ENCODE assay signal across 12 cellular contexts in the genomic region with DNA sequence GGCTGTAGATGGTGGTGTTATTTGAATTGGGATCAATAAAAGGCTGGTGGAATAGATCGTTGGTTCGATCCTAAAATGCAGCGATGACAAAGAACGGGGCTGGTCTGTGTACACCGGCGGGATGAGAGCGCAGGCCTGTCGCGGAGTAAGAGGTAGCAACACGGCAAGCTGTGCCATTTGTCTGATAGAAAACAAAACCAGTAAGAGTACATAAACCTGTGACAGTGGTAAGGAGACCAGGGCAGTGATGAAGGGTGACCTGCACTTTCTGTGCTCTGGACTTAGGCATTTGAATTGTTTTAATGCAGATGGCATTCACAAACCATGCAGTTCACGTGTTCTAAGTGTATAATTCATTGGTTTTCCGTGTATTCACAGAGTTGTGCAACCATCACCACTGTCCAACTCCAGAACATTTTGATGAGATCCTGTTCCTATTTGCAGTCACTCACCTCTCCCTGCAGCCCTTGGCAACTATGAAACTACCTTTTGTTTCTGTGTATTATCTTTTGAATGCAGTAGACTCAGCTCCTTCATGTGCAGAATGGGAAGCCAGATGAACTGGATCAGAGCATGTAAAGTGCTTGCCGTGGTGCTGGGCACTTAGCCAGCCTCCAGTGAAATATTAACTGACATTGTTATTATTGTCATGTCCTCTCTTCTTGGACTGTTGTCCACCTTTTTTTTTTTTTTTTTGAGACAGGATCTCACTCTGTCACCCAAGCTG.
DNase-seq lines count a peak whose midpoint lies in the region; ATAC-seq and TF ChIP-seq lines count a peak whose summit lies in the region.
"Had no signal": no experiment of that assay in that cellular context is flagged by ENCODE, and none has a peak within 500 bp of the region (broad histone marks: within the 10 kb centered on the region; RNA-seq: fewer than 3 reads in every experiment).

No MANE protein-coding gene starts in this region.

- peaks cover 15% of the 10 kb centered on the region for H3K4me1 ChIP-seq in left ventricle myocardium inferior
- peaks cover 0 to 4% of the 10 kb centered on the region in 2 donors for H3K4me1 ChIP-seq in adrenal gland (replicated peaks in 1 of 2)

- ATAC-seq in left ventricle myocardium superior (peak; percentile 61), left colon (peak; percentile 82), GM21737 (IDR thresholded peaks at IDR 0.05; ENCODE audit: unreplicated experiment) (no peak)
- ATAC-seq in activated T-cell treated with anti-CD3 and anti-CD28 coated beads, Interleukin-2, amount 50 U/mL, for 4 hours = no peak
- ATAC-seq: T-helper 17 cell had no signal

- H3K27ac Mint-ChIP-seq in MCF 10A (ENCODE audit: low read depth, unreplicated experiment) = no peak overlapping the region
- H3K27ac Mint-ChIP-seq: T-helper 17 cell had no signal

- H3K36me3 Mint-ChIP-seq in MCF 10A (ENCODE audit: insufficient read depth, unreplicated experiment) = no peaks in the 10 kb centered on the region
- H3K36me3 Mint-ChIP-seq in activated T-cell treated with anti-CD3 and anti-CD28 coated beads, Interleukin-2, amount 50 U/mL, for 4 hours (ENCODE audit: insufficient read depth) = peaks cover 7% of the 10 kb centered on the region

- no peak for TF ChIP-seq POLR2A in adrenal gland (IDR thresholded peaks at IDR 0.05)

- TF ChIP-seq CTCF in left ventricle myocardium inferior (IDR thresholded peaks at IDR 0.05; ENCODE audit: borderline replicate concordance) = no peak
- TF ChIP-seq CTCF in adrenal gland (IDR thresholded peaks at IDR 0.05) = no peak
- TF ChIP-seq CTCF in MCF 10A (IDR thresholded peaks at IDR 0.05; ENCODE audit: unreplicated experiment) = no peak

- POLR2A ChIA-PET in MCF 10A (lab: Yijun Ruan, JAX) = no interaction called here

- H3K9me3 ChIP-seq in left ventricle myocardium inferior (replicated peaks) (no peaks in the 10 kb centered on the region), adrenal gland (replicated peaks in 1 of 3) (no peaks in the 10 kb centered on the region)

- 84 to 88% (median 85%) methylated on average over 13 of the region's 13 CpGs for WGBS in adrenal gland, 4 donors

- H3K4me3 ChIP-seq in left ventricle myocardium inferior = no peak overlapping the region
- no peak overlapping the region for H3K4me3 ChIP-seq in adrenal gland
- H3K4me3 ChIP-seq: cardiac muscle cell had no signal

- intact Hi-C loops in left ventricle myocardium superior (cut with micrococcal nuclease) = loop anchor here (10.0 kb wide), 1 partner anchor 168 kb away; no protein-coding TSS in a partner anchor
- intact Hi-C loops in left ventricle myocardium inferior (cut with micrococcal nuclease) = no loop called here
- intact Hi-C loops in adrenal gland (cut with DNase I) = no loop called here
- intact Hi-C loops in left colon (cut with DNase I, micrococcal nuclease) = no loop called here
- intact Hi-C loops in MCF 10A (cut with micrococcal nuclease) = no loop called here

- H3K4me3 Mint-ChIP-seq in MCF 10A (ENCODE audit: unreplicated experiment) = no peak overlapping the region
- no peak overlapping the region for H3K4me3 Mint-ChIP-seq in activated T-cell treated with anti-CD3 and anti-CD28 coated beads, Interleukin-2, amount 50 U/mL, for 4 hours
- H3K4me3 Mint-ChIP-seq: T-helper 17 cell had no signal

- no peaks in the 10 kb centered on the region for H3K27me3 Mint-ChIP-seq in MCF 10A (ENCODE audit: insufficient read depth, unreplicated experiment)
- H3K27me3 Mint-ChIP-seq in activated T-cell treated with anti-CD3 and anti-CD28 coated beads, Interleukin-2, amount 50 U/mL, for 4 hours (ENCODE audit: low read depth) = no peaks in the 10 kb centered on the region
- H3K27me3 Mint-ChIP-seq: T-helper 17 cell had no signal

- DNase-seq in left ventricle myocardium superior = peak; percentile 49
- no peak for DNase-seq in left ventricle myocardium inferior
- DNase-seq in adrenal gland = peak in 5 of 7 donors; percentile 29 to 69 (median 39)
- peak; percentile 41 to 62 for DNase-seq in left colon
- no peak for DNase-seq in MCF 10A (ENCODE audit: unreplicated experiment)
- no peak for DNase-seq in activated T-cell treated with anti-CD3 and anti-CD28 coated beads, Interleukin-2, amount 50 U/mL, for 4 hours
- no peak for DNase-seq in SIG-M5 (lab: John Stamatoyannopoulos, UW)
- DNase-seq: activated CD4-positive, alpha-beta T cell treated with anti-CD3 and anti-CD28 coated beads, Interleukin-2, amount 50 U/mL, for 4 hours; activated gamma-delta T cell; T-helper 17 cell had no signal

- BruUV-seq in MCF 10A (replicated peaks; lab: Mats Ljungman, UMichigan) = no TSS peak

- CTCF ChIA-PET in MCF 10A (lab: Yijun Ruan, JAX) = interaction anchor here (0.6 to 1.0 kb wide), 2 partner anchors 127 to 168 kb away, joined by 3 to 4 read pairs; no protein-coding TSS in a partner anchor

- no peaks in the 10 kb centered on the region for H3K4me1 Mint-ChIP-seq in MCF 10A (ENCODE audit: insufficient read depth, unreplicated experiment)
- no peaks in the 10 kb centered on the region for H3K4me1 Mint-ChIP-seq in activated T-cell treated with anti-CD3 and anti-CD28 coated beads, Interleukin-2, amount 50 U/mL, for 4 hours (ENCODE audit: low read depth)

- H3K36me3 ChIP-seq in left ventricle myocardium inferior (no peaks in the 10 kb centered on the region), adrenal gland (replicated peaks in 1 of 2) (no peaks in the 10 kb centered on the region)
- H3K36me3 ChIP-seq: cardiac muscle cell had no signal

- H3K9me3 Mint-ChIP-seq in MCF 10A (ENCODE audit: unreplicated experiment) = no peaks in the 10 kb centered on the region
- no peaks in the 10 kb centered on the region for H3K9me3 Mint-ChIP-seq in activated T-cell treated with anti-CD3 and anti-CD28 coated beads, Interleukin-2, amount 50 U/mL, for 4 hours

- no peaks in the 10 kb centered on the region for H3K27me3 ChIP-seq in left ventricle myocardium inferior (ENCODE audit: low read depth)
- no peaks in the 10 kb centered on the region for H3K27me3 ChIP-seq in adrenal gland
- H3K27me3 ChIP-seq: cardiac muscle cell had no signal

- H3K27ac ChIP-seq in left ventricle myocardium inferior (replicated peaks) = no peak overlapping the region
- H3K27ac ChIP-seq in adrenal gland = no peak overlapping the region
- H3K27ac ChIP-seq: cardiac muscle cell had no signal

Comparison
In these comparisons a context has a peak if more than half of its experiments do, and no peak if none do; other contexts are left out.
1. DNase-seq: peak in left ventricle myocardium superior (single experiment), adrenal gland (5 of 7) and left colon (2 of 2); none in left ventricle myocardium inferior (single experiment), MCF 10A (single experiment), activated T-cell treated with anti-CD3 and anti-CD28 coated beads, Interleukin-2, amount 50 U/mL, for 4 hours (single experiment) and SIG-M5 (single experiment).
2. ATAC-seq: peak in left ventricle myocardium superior (single experiment) and left colon (single experiment); none in GM21737 (single experiment) and activated T-cell treated with anti-CD3 and anti-CD28 coated beads, Interleukin-2, amount 50 U/mL, for 4 hours (0 of 2).